Comparison of ENCODE assay signal across 25 cellular contexts in genomic region chr22:50318698-50319411, GRCh38. TPM values are rescaled to one million over a fixed set of nuclear protein-coding genes. Genes with fewer than 3 reads are reported as not detected.
DNase-seq lines count a peak whose midpoint lies in the region; ATAC-seq, FAIRE-seq and TF ChIP-seq lines count a peak whose summit lies in the region.
"Had no signal": no experiment of that assay in that cellular context is flagged by ENCODE, and none has a peak within 500 bp of the region (broad histone marks: within the 10 kb centered on the region; RNA-seq: fewer than 3 reads in every experiment).

No MANE protein-coding gene starts in this region.

- H2AK5ac ChIP-seq in mesenchymal stem cell (ENCODE audit: low read length, severe bottlenecking) = no peak overlapping the region

- no peak overlapping the region for H2BK15ac ChIP-seq in mesenchymal stem cell (ENCODE audit: low read depth, poor library complexity, severe bottlenecking)

- no peak overlapping the region for H2AFZ ChIP-seq in mesenchymal stem cell (ENCODE audit: low read depth, low read length)

- peak overlapping the region in 5 of 11 experiments; percentile 20 to 58 (median 52); a peak in 6 of 22 replicates for H3K9ac ChIP-seq in BLaER1 treated with 17β-estradiol and CSF1 and Interleukin-3, amounts not matched to agents 10 nM and 100 nM
- H3K9ac ChIP-seq in mesenchymal stem cell (ENCODE audit: low read length) = no peak overlapping the region

- POLR2A ChIA-PET in RWPE1 (lab: Yijun Ruan, JAX; ENCODE audit: low non-redundant PET) = no interaction called here

- TF ChIP-seq CTCF in RWPE1 (conservative IDR thresholded peaks at IDR 0.05; ENCODE audit: low read depth) = no peak

- H4K91ac ChIP-seq in mesenchymal stem cell (ENCODE audit: low read length) = peak overlapping the region; percentile 14

- CTCF ChIA-PET in RWPE1 (lab: Yijun Ruan, JAX) = no interaction called here

- DNase-seq in GM12891 (ENCODE audit: insufficient read length, low spot score) (no peak), RWPE1 (ENCODE audit: low spot score) (no peak), mesenchymal stem cell (no peak), foreskin melanocyte (no peak)
- DNase-seq: activated CD4-positive, alpha-beta T cell treated with anti-CD3 and anti-CD28 coated beads, Interleukin-2, amount 10 ng/mL, durations not matched to agents 7 days and 5 days; activated CD8-positive, alpha-beta memory T cell treated with anti-CD3 and anti-CD28 coated beads, Interleukin-2, amount 50 U/mL, for 48 hours; activated effector memory CD4-positive, alpha-beta T cell treated with Interleukin-2 at 50 U/mL for 16 hours; adrenal gland; AML-193; Calu3; GOT3; KG1; left lung; NCI-H1694 treated with DMSO at 0.1 percent for 48 hours; NCI-H345; stimulated activated CD4-positive, alpha-beta T cell treated with anti-CD3 and anti-CD28 coated beads, Interleukin-4, amount 100 ng/mL, for 1 hour; stimulated activated naive CD8-positive, alpha-beta T cell treated with anti-CD3 and anti-CD28 coated beads, Interleukin-15, amount 100 ng/mL, for 72 hours; SW 1271; trophoblast cell had no signal

- H4K20me1 ChIP-seq in BLaER1 treated with 17β-estradiol and CSF1 and Interleukin-3, amounts not matched to agents 10 nM and 100 nM = peaks cover 0 to 27% (median 6%) of the 10 kb centered on the region in 11 experiments; a peak in 9 of 22 replicates

- no peak for ATAC-seq in GM21390 (IDR thresholded peaks at IDR 0.05; ENCODE audit: unreplicated experiment)
- no peak for ATAC-seq in GM18519 (IDR thresholded peaks at IDR 0.05; ENCODE audit: low FRiP score, unreplicated experiment)
- ATAC-seq: left lung; stimulated activated naive CD8-positive, alpha-beta T cell treated with anti-CD3 and anti-CD28 coated beads, Interleukin-15, amount 100 ng/mL, for 72 hours had no signal

- peak overlapping the region in 1 of 2 experiments; percentile 36 for H3K14ac ChIP-seq in mesenchymal stem cell (ENCODE audit: low read length in 2 of 2)

- H4K8ac ChIP-seq in mesenchymal stem cell (ENCODE audit: low read length) = peak overlapping the region; percentile 35

- peaks cover 0 to 31% (median 0%) of the 10 kb centered on the region in 11 experiments; a peak in 6 of 22 replicates for H3K27me3 ChIP-seq in BLaER1 treated with 17β-estradiol and CSF1 and Interleukin-3, amounts not matched to agents 10 nM and 100 nM
- no peaks in the 10 kb centered on the region for H3K27me3 ChIP-seq in mesenchymal stem cell (ENCODE audit: control insufficient read depth in 1 of 2, insufficient read depth in 1 of 2, low read length in 2 of 2)
- H3K27me3 ChIP-seq: adrenal gland, left lung had no signal

- peak overlapping the region in 1 of 10 experiments; percentile 41; a peak in 2 of 20 replicates for H3K4me3 ChIP-seq in BLaER1 treated with 17β-estradiol and CSF1 and Interleukin-3, amounts not matched to agents 10 nM and 100 nM
- H3K4me3 ChIP-seq in mesenchymal stem cell (ENCODE audit: insufficient read depth in 1 of 2, low read depth in 1 of 2, low read length in 2 of 2) = no peak overlapping the region
- H3K4me3 ChIP-seq: adrenal gland, left lung, smooth muscle cell had no signal

- no peak overlapping the region for H2BK12ac ChIP-seq in mesenchymal stem cell (ENCODE audit: low read length in 2 of 2)

- H3K79me1 ChIP-seq in mesenchymal stem cell (replicated peaks; ENCODE audit: low read length, poor library complexity, severe bottlenecking) = peaks cover 3% of the 10 kb centered on the region

- TF ChIP-seq POLR2A in GM12891 (IDR thresholded peaks at IDR 0.05; ENCODE audit: low read depth, low read length) = no peak

- 82% methylated on average over 21 of the region's 21 CpGs for WGBS in mesenchymal stem cell

- H3K23ac ChIP-seq in mesenchymal stem cell (ENCODE audit: low read length in 2 of 2) = no peak overlapping the region

- H3K4me1 ChIP-seq in BLaER1 treated with 17β-estradiol and CSF1 and Interleukin-3, amounts not matched to agents 10 nM and 100 nM = peaks cover 51 to 77% (median 70%) of the 10 kb centered on the region in 10 experiments
- peaks cover 10% of the 10 kb centered on the region for H3K4me1 ChIP-seq in mesenchymal stem cell (ENCODE audit: control insufficient read depth, insufficient read depth, low read depth, low read length)

- no peak overlapping the region for H2BK5ac ChIP-seq in mesenchymal stem cell (ENCODE audit: low read depth, low read length, poor library complexity, severe bottlenecking)

- peak; percentile 97 for FAIRE-seq in GM12891 (lab: Jason Lieb, UNC)
- FAIRE-seq: colon, TTC549 had no signal

- H3K27ac ChIP-seq in BLaER1 treated with 17β-estradiol and CSF1 and Interleukin-3, amounts not matched to agents 10 nM and 100 nM = peak overlapping the region in 6 of 11 experiments; percentile 0 to 68 (median 66); a peak in 9 of 22 replicates
- H3K27ac ChIP-seq in RWPE1 (peak overlapping the region; percentile 19; the same call in 1 of the 2 replicates), mesenchymal stem cell (ENCODE audit: low read length, poor library complexity, severe bottlenecking) (no peak overlapping the region)
- H3K27ac ChIP-seq: adrenal gland, left lung had no signal

- no peak overlapping the region for H3K18ac ChIP-seq in mesenchymal stem cell (ENCODE audit: low read depth in 1 of 2, low read length in 2 of 2)

- no peak overlapping the region for H2BK120ac ChIP-seq in mesenchymal stem cell (ENCODE audit: low read depth, low read length)

- no peak overlapping the region for H3K4ac ChIP-seq in mesenchymal stem cell (ENCODE audit: low read depth in 1 of 2, low read length in 2 of 2)

- no peaks in the 10 kb centered on the region for H3K36me3 ChIP-seq in BLaER1 treated with 17β-estradiol and CSF1 and Interleukin-3, amounts not matched to agents 10 nM and 100 nM
- peaks cover 0 to 18% of the 10 kb centered on the region in 2 experiments for H3K36me3 ChIP-seq in mesenchymal stem cell (ENCODE audit: control insufficient read depth in 1 of 2, insufficient read depth in 2 of 2, low read depth in 1 of 2, low read length in 2 of 2)
- H3K36me3 ChIP-seq: adrenal gland, left lung had no signal

- no peaks in the 10 kb centered on the region for H3K9me3 ChIP-seq in BLaER1 treated with 17β-estradiol and CSF1 and Interleukin-3, amounts not matched to agents 10 nM and 100 nM (replicated peaks in 1 of 11)
- no peaks in the 10 kb centered on the region for H3K9me3 ChIP-seq in mesenchymal stem cell (ENCODE audit: control insufficient read depth, low read length)
- H3K9me3 ChIP-seq: adrenal gland, left lung had no signal

- peak overlapping the region; percentile 57 to 93 (median 91) for H3K4me2 ChIP-seq in BLaER1 treated with 17β-estradiol and CSF1 and Interleukin-3, amounts not matched to agents 10 nM and 100 nM
- no peak overlapping the region for H3K4me2 ChIP-seq in mesenchymal stem cell (ENCODE audit: low read length, poor library complexity, severe bottlenecking)
- H3K4me2 ChIP-seq: smooth muscle cell had no signal

TF ChIP-seq in GM12891, 5 proteins besides CTCF, POLR2A, EP300 and RAD21:
- TF ChIP-seq PAX5 (IDR thresholded peaks at IDR 0.05; ENCODE audit: insufficient read depth, low read length, severe bottlenecking) (no peak), POU2F2 (IDR thresholded peaks at IDR 0.05; ENCODE audit: low read depth, low read length) (no peak), TAF1 (IDR thresholded peaks at IDR 0.05; ENCODE audit: low read depth, low read length) (no peak), SPI1 (IDR thresholded peaks at IDR 0.05; ENCODE audit: low read depth, low read length) (no peak), POLR2AphosphoS5 (IDR thresholded peaks at IDR 0.05; ENCODE audit: low read depth, low read length) (no peak)

RNA-seq across cellular contexts. Expression of gene DENND6B, which starts 8.0 kb away (rescaled TPM):
- 12.4 TPM for polyA plus RNA-seq in GM12891 (2012; ENCODE audit: low read depth, missing spikeins)
- polyA plus RNA-seq in mesenchymal stem cell (2013, experiment 1 of 2) = 4.2 TPM
- polyA plus RNA-seq in mesenchymal stem cell (2013, experiment 2 of 2) = 3.7 TPM

RNA-seq across cellular contexts. Expression of gene PLXNB2, which starts 11.4 kb away (rescaled TPM):
- polyA plus RNA-seq in GM12891 (2012; ENCODE audit: low read depth, missing spikeins) = 57.5 TPM
- polyA plus RNA-seq in mesenchymal stem cell (2013, experiment 1 of 2) = 242 TPM
- 231 TPM for polyA plus RNA-seq in mesenchymal stem cell (2013, experiment 2 of 2)

RNA-seq across cellular contexts. Expression of gene PPP6R2, which starts 24.3 kb away (rescaled TPM):
- 22.9 TPM for polyA plus RNA-seq in GM12891 (2012; ENCODE audit: low read depth, missing spikeins)
- 23.0 TPM for polyA plus RNA-seq in mesenchymal stem cell (2013, experiment 1 of 2)
- polyA plus RNA-seq in mesenchymal stem cell (2013, experiment 2 of 2) = 22.9 TPM

RNA-seq across cellular contexts. Expression of gene MAPK11, which starts 48.7 kb away (rescaled TPM):
- 4.8 TPM for polyA plus RNA-seq in GM12891 (2012; ENCODE audit: low read depth, missing spikeins)
- 5.5 TPM for polyA plus RNA-seq in mesenchymal stem cell (2013, experiment 1 of 2)
- 5.0 TPM for polyA plus RNA-seq in mesenchymal stem cell (2013, experiment 2 of 2)

RNA-seq across cellular contexts. Expression of gene MAPK12, which starts 57.4 kb away (rescaled TPM):
- 11.3 TPM for polyA plus RNA-seq in GM12891 (2012; ENCODE audit: low read depth, missing spikeins)
- 34.8 TPM for polyA plus RNA-seq in mesenchymal stem cell (2013, experiment 1 of 2)
- polyA plus RNA-seq in mesenchymal stem cell (2013, experiment 2 of 2) = 35.2 TPM
